Comparison of ENCODE assay signal across 8 cellular contexts in genomic region chr1:54051936-54052469, GRCh38. TPM values are rescaled to one million over a fixed set of nuclear protein-coding genes. Genes with fewer than 3 reads are reported as not detected.
A peak's percentile ranks its signal among the peaks of the same experiment; 100 is the strongest.
DNase-seq lines count a peak whose midpoint lies in the region; ATAC-seq, FAIRE-seq and TF ChIP-seq lines count a peak whose summit lies in the region.

No MANE protein-coding gene starts in this region.

- H3K27ac ChIP-seq in skin epidermis = peak overlapping the region in 20 of 21 experiments; percentile 81 to 99 (median 96)

- no peak for TF ChIP-seq POLR2A in GM12892 (IDR thresholded peaks at IDR 0.05; ENCODE audit: low read depth, low read length)

- DNase-seq in GM12892 (ENCODE audit: insufficient read length) (no peak), RCC 7860 (ENCODE audit: low spot score) (peak; percentile 30), left cardiac atrium (no peak), SHP77 (lab: John Stamatoyannopoulos, UW) (no peak), ecto neural progenitor cell (ENCODE audit: low spot score) (no peak)
- no peak for DNase-seq in stimulated activated naive CD4-positive, alpha-beta T cell (lab: John Stamatoyannopoulos, UW)
- DNase-seq in activated naive CD4-positive, alpha-beta T cell treated with anti-CD3 and anti-CD28 coated beads, Interleukin-2, amount 50 U/mL, for 72 hours (ENCODE audit: low spot score in 2 of 2) = no peak

- peak; percentile 40 for FAIRE-seq in GM12892 (lab: Jason Lieb, UNC)
- no peak for FAIRE-seq in RCC 7860 (lab: Jason Lieb, UNC)

- H3K36me3 Mint-ChIP-seq in activated naive CD4-positive, alpha-beta T cell treated with anti-CD3 and anti-CD28 coated beads, Interleukin-2, amount 50 U/mL, for 72 hours = peaks cover 0 to 6% of the 10 kb centered on the region in 2 donors

- H3K27ac Mint-ChIP-seq in activated naive CD4-positive, alpha-beta T cell treated with anti-CD3 and anti-CD28 coated beads, Interleukin-2, amount 50 U/mL, for 72 hours = no peak overlapping the region

- H3K4me3 ChIP-seq in skin epidermis = peak overlapping the region; percentile 67 to 99 (median 93)

- H3K9me3 Mint-ChIP-seq in activated naive CD4-positive, alpha-beta T cell treated with anti-CD3 and anti-CD28 coated beads, Interleukin-2, amount 50 U/mL, for 72 hours = no peaks in the 10 kb centered on the region

- intact Hi-C loops in left cardiac atrium (cut with DNase I) = loop anchor here in 1 of 2 donors (10.0 kb wide), 1 partner anchor 353 kb away; the partner anchor contains the start of gene SSBP3

- ATAC-seq in left cardiac atrium = peak; percentile 10 to 34
- no peak for ATAC-seq in activated naive CD4-positive, alpha-beta T cell treated with anti-CD3 and anti-CD28 coated beads, Interleukin-2, amount 50 U/mL, for 72 hours

RNA-seq across cellular contexts. Expression of gene TMEM59, which starts 1.0 kb away (rescaled TPM):
- 111 TPM for polyA plus RNA-seq in GM12892 (2012; ENCODE audit: missing spikeins)
- total RNA-seq in left cardiac atrium = 100 to 1,000 TPM; 324 to 335 TPM
- 100 to 1,000 TPM; 132 to 164 TPM for total RNA-seq in activated naive CD4-positive, alpha-beta T cell treated with anti-CD3 and anti-CD28 coated beads, Interleukin-2, amount 50 U/mL, for 72 hours

RNA-seq across cellular contexts. Expression of gene TCEANC2, which starts 1.4 kb away (rescaled TPM):
- polyA plus RNA-seq in GM12892 (2012; ENCODE audit: missing spikeins) = 6.1 TPM
- total RNA-seq in left cardiac atrium = 1 to 10 TPM; 2.6 to 5.3 TPM
- total RNA-seq in activated naive CD4-positive, alpha-beta T cell treated with anti-CD3 and anti-CD28 coated beads, Interleukin-2, amount 50 U/mL, for 72 hours = 10 to 100 TPM; 11.8 to 19.4 TPM

RNA-seq across cellular contexts. Expression of gene LDLRAD1, which starts 34.0 kb away (rescaled TPM):
- not detected for polyA plus RNA-seq in GM12892 (2012; ENCODE audit: missing spikeins)
- not detected for total RNA-seq in left cardiac atrium
- not detected for total RNA-seq in activated naive CD4-positive, alpha-beta T cell treated with anti-CD3 and anti-CD28 coated beads, Interleukin-2, amount 50 U/mL, for 72 hours

Comparison
In these comparisons a context has a peak if more than half of its experiments do, and no peak if none do; other contexts are left out.
1. ATAC-seq: peak in left cardiac atrium (2 of 2); none in activated naive CD4-positive, alpha-beta T cell treated with anti-CD3 and anti-CD28 coated beads, Interleukin-2, amount 50 U/mL, for 72 hours (0 of 2).